In genomic region chr2:204713211-204713610, GRCh38 we compare ENCODE assay signal across 3 cellular contexts.
"Had no signal": no experiment of that assay in that cellular context is flagged by ENCODE, and none has a peak within 500 bp of the region (broad histone marks: within the 10 kb centered on the region; RNA-seq: fewer than 3 reads in every experiment).

No MANE protein-coding gene starts in this region.

- DNase-seq: GDM1, GF-D8 had no signal

- ATAC-seq: GM12878 had no signal

- H3K4me3 ChIP-seq: GM12878 had no signal
